Comparison of ENCODE assay signal across 27 cellular contexts in genomic region chr5:130385619-130386018, GRCh38.
"Had no signal": no experiment of that assay in that cellular context is flagged by ENCODE, and none has a peak within 500 bp of the region (broad histone marks: within the 10 kb centered on the region; RNA-seq: fewer than 3 reads in every experiment).

No MANE protein-coding gene starts in this region.

- H3K79me2 ChIP-seq: parathyroid adenoma had no signal

- H3K4me3 ChIP-seq: adrenal gland, colonic mucosa, dorsolateral prefrontal cortex, heart right ventricle, lower lobe of right lung, thyroid gland, upper lobe of right lung had no signal

- H3K27ac Mint-ChIP-seq: activated B cell treated with CpG ODN at 0.5 μM for 24 hours; activated CD4-positive, alpha-beta T cell treated with anti-CD3 and anti-CD28 coated beads for 36 hours; activated naive CD8-positive, alpha-beta T cell; activated T-helper 2 cell treated with anti-CD3 and anti-CD28 coated beads, Interferon-gamma antibody, Interleukin-2, Interleukin-4, amounts not matched to agents 10 μg/mL and 5 μg/mL and 100 μg/mL, durations not matched to agents 14 hours and 24 hours and 36 hours; stimulated activated naive CD8-positive, alpha-beta T cell treated with anti-CD3 and anti-CD28 coated beads, Interleukin-15, Interleukin-2, amounts not matched to agents 100 ng/mL and 50 ng/mL, for 24 hours had no signal

- H3K4me3 Mint-ChIP-seq: activated B cell treated with CpG ODN at 0.5 μM for 24 hours; activated CD4-positive, alpha-beta T cell treated with anti-CD3 and anti-CD28 coated beads for 36 hours; activated naive CD8-positive, alpha-beta T cell; activated T-cell treated with anti-CD3 and anti-CD28 coated beads, Interleukin-2, amount 50 U/mL, for 4 hours; central memory CD8-positive, alpha-beta T cell; naive thymus-derived CD4-positive, alpha-beta T cell; stimulated activated naive CD8-positive, alpha-beta T cell treated with anti-CD3 and anti-CD28 coated beads, Interleukin-15, Interleukin-2, amounts not matched to agents 100 ng/mL and 50 ng/mL, for 24 hours had no signal

- H3K4me1 ChIP-seq: adrenal gland, colonic mucosa, heart right ventricle, lower lobe of right lung, parathyroid adenoma, thyroid gland, upper lobe of right lung had no signal

- H3K9ac ChIP-seq: parathyroid adenoma had no signal

- H3K36me3 ChIP-seq: adrenal gland, colonic mucosa, heart right ventricle, lower lobe of right lung, thyroid gland, upper lobe of right lung had no signal

- H3K9me3 ChIP-seq: adrenal gland, colonic mucosa, heart right ventricle, lower lobe of right lung, thyroid gland, upper lobe of right lung had no signal

- H2AFZ ChIP-seq: parathyroid adenoma had no signal

- H3K27me3 Mint-ChIP-seq: activated B cell treated with CpG ODN at 0.5 μM for 24 hours; activated CD4-positive, alpha-beta T cell treated with anti-CD3 and anti-CD28 coated beads for 36 hours had no signal

- DNase-seq: activated B cell treated with CpG ODN at 0.5 μM for 24 hours; activated CD4-positive, alpha-beta T cell treated with anti-CD3 and anti-CD28 coated beads for 36 hours; activated CD4-positive, alpha-beta T cell treated with anti-CD3 and anti-CD28 coated beads, Interleukin-2, amount 50 U/mL, for 4 hours; activated CD8-positive, alpha-beta memory T cell treated with anti-CD3 and anti-CD28 coated beads for 24 hours; activated CD8-positive, alpha-beta memory T cell treated with anti-CD3 and anti-CD28 coated beads, Interleukin-2, amount 50 U/mL, for 4 hours; activated naive CD4-positive, alpha-beta T cell; activated T-cell treated with anti-CD3 and anti-CD28 coated beads, Interleukin-2, amount 50 U/mL, for 4 hours; adrenal gland; colonic mucosa; dorsolateral prefrontal cortex; heart right ventricle; kidney; lower lobe of right lung; naive thymus-derived CD4-positive, alpha-beta T cell; right cardiac atrium; stimulated activated CD4-positive, alpha-beta T cell treated with anti-CD3 and anti-CD28 coated beads, Interleukin-1b, Interleukin-23, amount 100 ng/mL, for 48 hours; substantia nigra; T-helper 1 cell; thyroid gland; upper lobe of right lung had no signal

- FAIRE-seq: astrocyte, kidney had no signal

- H3K9me3 Mint-ChIP-seq: activated B cell treated with CpG ODN at 0.5 μM for 24 hours; activated T-cell treated with anti-CD3 and anti-CD28 coated beads, Interleukin-2, amount 50 U/mL, for 4 hours; activated T-helper 2 cell treated with anti-CD3 and anti-CD28 coated beads, Interferon-gamma antibody, Interleukin-2, Interleukin-4, amounts not matched to agents 10 μg/mL and 5 μg/mL and 100 μg/mL, durations not matched to agents 14 hours and 24 hours and 36 hours; central memory CD8-positive, alpha-beta T cell; naive thymus-derived CD4-positive, alpha-beta T cell; stimulated activated naive CD8-positive, alpha-beta T cell treated with anti-CD3 and anti-CD28 coated beads, Interleukin-15, Interleukin-2, amounts not matched to agents 100 ng/mL and 50 ng/mL, for 24 hours had no signal

- H3K36me3 Mint-ChIP-seq: activated naive CD8-positive, alpha-beta T cell; naive thymus-derived CD4-positive, alpha-beta T cell had no signal

- H3K4me1 Mint-ChIP-seq: activated B cell treated with CpG ODN at 0.5 μM for 24 hours; activated CD4-positive, alpha-beta T cell treated with anti-CD3 and anti-CD28 coated beads for 36 hours; central memory CD8-positive, alpha-beta T cell; naive thymus-derived CD4-positive, alpha-beta T cell had no signal

- H3K27me3 ChIP-seq: adrenal gland, colonic mucosa, dorsolateral prefrontal cortex, heart right ventricle, thyroid gland, upper lobe of right lung had no signal

- ATAC-seq: activated CD4-positive, alpha-beta T cell treated with anti-CD3 and anti-CD28 coated beads for 36 hours; activated T-cell treated with anti-CD3 and anti-CD28 coated beads, Interleukin-2, amount 50 U/mL, for 4 hours; heart right ventricle; left lobe of liver; lower lobe of right lung; naive thymus-derived CD4-positive, alpha-beta T cell; right cardiac atrium; upper lobe of right lung had no signal

- H3K27ac ChIP-seq: adrenal gland, colonic mucosa, dorsolateral prefrontal cortex, heart right ventricle, lower lobe of right lung, parathyroid adenoma, thyroid gland, upper lobe of right lung had no signal
